ENCODE assay signal across 8 cellular contexts in genomic region chr18:77054288-77054605, GRCh38.
DNase-seq lines count a peak whose midpoint lies in the region; ATAC-seq and TF ChIP-seq lines count a peak whose summit lies in the region.

No MANE protein-coding gene starts in this region.

- H3K9me3 ChIP-seq in MM.1S (replicated peaks; ENCODE audit: insufficient read depth, low read length) (no peaks in the 10 kb centered on the region), skeletal muscle satellite cell (replicated peaks; ENCODE audit: low read length) (no peaks in the 10 kb centered on the region)

- peak overlapping the region; percentile 59; the same call in 1 of the 2 replicates for H3K4me2 ChIP-seq in MM.1S (ENCODE audit: low read depth, low read length)
- H3K4me2 ChIP-seq in skeletal muscle satellite cell (ENCODE audit: low read length): peak overlapping the region; percentile 71

- peak overlapping the region; percentile 82 for H3K4me3 Mint-ChIP-seq in activated naive CD4-positive, alpha-beta T cell treated with anti-CD3 and anti-CD28 coated beads, Interleukin-2, amount 10 ng/mL, durations not matched to agents 7 days and 5 days
- peak overlapping the region; percentile 70 for H3K4me3 Mint-ChIP-seq in central memory CD8-positive, alpha-beta T cell

- H3K4me1 Mint-ChIP-seq in activated naive CD4-positive, alpha-beta T cell treated with anti-CD3 and anti-CD28 coated beads, Interleukin-2, amount 10 ng/mL, durations not matched to agents 7 days and 5 days: peaks cover 69% of the 10 kb centered on the region
- peaks cover 60% of the 10 kb centered on the region for H3K4me1 Mint-ChIP-seq in central memory CD8-positive, alpha-beta T cell

- H3F3A ChIP-seq in MM.1S (ENCODE audit: insufficient read depth, low read length): no peaks in the 10 kb centered on the region

- peak; percentile 69 for DNase-seq in activated naive CD4-positive, alpha-beta T cell treated with anti-CD3 and anti-CD28 coated beads, Interleukin-2, amount 10 ng/mL, durations not matched to agents 7 days and 5 days
- DNase-seq in activated naive CD4-positive, alpha-beta T cell treated with Interleukin-2 at 50 U/mL for 16 hours: no peak
- DNase-seq in MM.1S: no peak
- no peak for DNase-seq in central memory CD8-positive, alpha-beta T cell (ENCODE audit: low spot score in 2 of 2)
- DNase-seq in ureter (ENCODE audit: low spot score): no peak
- no peak for DNase-seq in Kasumi-1 (lab: John Stamatoyannopoulos, UW)

- no peaks in the 10 kb centered on the region for H3K27me3 Mint-ChIP-seq in activated naive CD4-positive, alpha-beta T cell treated with anti-CD3 and anti-CD28 coated beads, Interleukin-2, amount 10 ng/mL, durations not matched to agents 7 days and 5 days
- H3K27me3 Mint-ChIP-seq in central memory CD8-positive, alpha-beta T cell: no peaks in the 10 kb centered on the region

- H3K36me3 ChIP-seq in MM.1S (replicated peaks; ENCODE audit: insufficient read depth, low read length) (no peaks in the 10 kb centered on the region), skeletal muscle satellite cell (ENCODE audit: insufficient read depth, low read length) (no peaks in the 10 kb centered on the region)

- H3K4me3 ChIP-seq in MM.1S (ENCODE audit: low read length) (no peak overlapping the region), skeletal muscle satellite cell (ENCODE audit: low read length) (peak overlapping the region; percentile 42)

- peaks cover 40% of the 10 kb centered on the region for H3K36me3 Mint-ChIP-seq in activated naive CD4-positive, alpha-beta T cell treated with anti-CD3 and anti-CD28 coated beads, Interleukin-2, amount 10 ng/mL, durations not matched to agents 7 days and 5 days
- peaks cover 26% of the 10 kb centered on the region for H3K36me3 Mint-ChIP-seq in central memory CD8-positive, alpha-beta T cell (ENCODE audit: insufficient read depth)

- H3K9ac ChIP-seq in MM.1S (ENCODE audit: low read length) (no peak overlapping the region), skeletal muscle satellite cell (ENCODE audit: low read depth, low read length) (peak overlapping the region; percentile 46)

- H3K9me3 Mint-ChIP-seq in activated naive CD4-positive, alpha-beta T cell treated with anti-CD3 and anti-CD28 coated beads, Interleukin-2, amount 10 ng/mL, durations not matched to agents 7 days and 5 days: no peaks in the 10 kb centered on the region
- no peaks in the 10 kb centered on the region for H3K9me3 Mint-ChIP-seq in central memory CD8-positive, alpha-beta T cell

- ATAC-seq in central memory CD8-positive, alpha-beta T cell (replicated peaks; ENCODE audit: extremely low read depth, poor library complexity, severe bottlenecking): no peak
- no peak for ATAC-seq in HG02885 (IDR thresholded peaks at IDR 0.05; ENCODE audit: poor library complexity, unreplicated experiment)

- H3K27ac Mint-ChIP-seq in activated naive CD4-positive, alpha-beta T cell treated with anti-CD3 and anti-CD28 coated beads, Interleukin-2, amount 10 ng/mL, durations not matched to agents 7 days and 5 days: peak overlapping the region; percentile 97
- peak overlapping the region; percentile 88 for H3K27ac Mint-ChIP-seq in central memory CD8-positive, alpha-beta T cell (ENCODE audit: low read depth)

- no peaks in the 10 kb centered on the region for H3K9me2 ChIP-seq in MM.1S (replicated peaks; ENCODE audit: insufficient read depth, low read length)

- peak overlapping the region; percentile 67; the same call in 1 of the 2 replicates for H3K27ac ChIP-seq in MM.1S (ENCODE audit: low read length)

- H3K27me3 ChIP-seq in MM.1S (replicated peaks; ENCODE audit: insufficient read depth, low read length): no peaks in the 10 kb centered on the region
- H3K27me3 ChIP-seq in skeletal muscle satellite cell (ENCODE audit: control insufficient read depth, insufficient read depth, low read length): no peaks in the 10 kb centered on the region

- CTCF ChIA-PET in activated naive CD4-positive, alpha-beta T cell treated with anti-CD3 and anti-CD28 coated beads, Interleukin-2, amount 10 ng/mL, durations not matched to agents 7 days and 5 days (lab: Charles Lee): interaction anchor here (0.7 to 6.6 kb wide), 13 partner anchors 10 to 251 kb away, joined by 3 to 47 read pairs (median 5); partner anchors contain the start of gene MBP

- H2AFZ ChIP-seq in MM.1S (ENCODE audit: low read length): no peak overlapping the region

- TF ChIP-seq CTCF in MM.1S (IDR thresholded peaks at IDR 0.05; ENCODE audit: low read length): no peak

- H4K20me1 ChIP-seq in MM.1S (ENCODE audit: insufficient read depth, low read length): no peaks in the 10 kb centered on the region

- H3K79me2 ChIP-seq in MM.1S (ENCODE audit: low read length): no peaks in the 10 kb centered on the region; the same call in 1 of the 2 replicates

- H3K4me1 ChIP-seq in MM.1S (ENCODE audit: low read length) (peaks cover 15% of the 10 kb centered on the region), skeletal muscle satellite cell (ENCODE audit: control insufficient read depth, insufficient read depth, low read length) (peaks cover 48% of the 10 kb centered on the region)
